In genomic region chr9:68567565-68567964, GRCh38 we compare ENCODE assay signal across 19 cellular contexts. TPM values are rescaled to one million over a fixed set of nuclear protein-coding genes. Genes with fewer than 3 reads are reported as not detected.
DNase-seq lines count a peak whose midpoint lies in the region; ATAC-seq, FAIRE-seq and TF ChIP-seq lines count a peak whose summit lies in the region.
"Had no signal": no experiment of that assay in that cellular context is flagged by ENCODE, and none has a peak within 500 bp of the region (broad histone marks: within the 10 kb centered on the region; RNA-seq: fewer than 3 reads in every experiment).

No MANE protein-coding gene starts in this region.

- TF ChIP-seq EP300 in gastroesophageal sphincter (IDR thresholded peaks at IDR 0.05), result no peak

- H3K27me3 ChIP-seq in IMR-90 (ENCODE audit: control insufficient read depth, insufficient read depth, low read length) (no peaks in the 10 kb centered on the region), OCI-LY3 (ENCODE audit: low read depth, low read length) (peaks cover 11% of the 10 kb centered on the region; the same call in 1 of the 2 replicates), gastroesophageal sphincter (no peaks in the 10 kb centered on the region), skeletal muscle tissue (ENCODE audit: control insufficient read depth in 3 of 3, insufficient read depth in 3 of 3, low read length in 3 of 3) (no peaks in the 10 kb centered on the region), small intestine (ENCODE audit: control insufficient read depth in 2 of 2, insufficient read depth in 2 of 2, low read length in 2 of 2) (no peaks in the 10 kb centered on the region), mammary epithelial cell (ENCODE audit: insufficient read depth, low read length) (no peaks in the 10 kb centered on the region), foreskin keratinocyte (no peaks in the 10 kb centered on the region), upper lobe of right lung (no peaks in the 10 kb centered on the region)

- H3K23ac ChIP-seq in IMR-90 (ENCODE audit: low read depth, low read length), result no peak overlapping the region

- 0 out of 3 replicates have a peak overlapping the region, but pooled peaks have one; percentile 21 for H2BK15ac ChIP-seq in IMR-90 (ENCODE audit: low read depth, low read length)

- H3K79me1 ChIP-seq in IMR-90 (ENCODE audit: low read depth in 1 of 2, low read length in 2 of 2), result no peaks in the 10 kb centered on the region

- TF ChIP-seq POLR2A in IMR-90 (IDR thresholded peaks at IDR 0.05; ENCODE audit: low read depth, low read length) (no peak), gastroesophageal sphincter (IDR thresholded peaks at IDR 0.05) (no peak)

- H3K79me2 ChIP-seq in OCI-LY3 (ENCODE audit: low read length) (no peaks in the 10 kb centered on the region), mammary epithelial cell (ENCODE audit: insufficient read depth, low read length) (no peaks in the 10 kb centered on the region)

- POLR2A ChIA-PET in IMR-90 (lab: Charles Lee; ENCODE audit: unreplicated experiment), result no interaction called here

- H4K91ac ChIP-seq in IMR-90 (ENCODE audit: insufficient read depth, low read depth, low read length), result no peak overlapping the region

- H3K14ac ChIP-seq in IMR-90 (replicated peaks; ENCODE audit: low read depth, low read length), result no peak overlapping the region

- no peak overlapping the region for H2BK5ac ChIP-seq in IMR-90 (ENCODE audit: low read depth, low read length, poor library complexity, severe bottlenecking)

- ATAC-seq in IMR-90 (ENCODE audit: low read depth), result no peak
- no peak for ATAC-seq in gastroesophageal sphincter
- no peak for ATAC-seq in foreskin keratinocyte
- ATAC-seq in upper lobe of right lung, result no peak

- H2BK120ac ChIP-seq in IMR-90 (ENCODE audit: low read depth, low read length), result no peak overlapping the region

- H3K9me3 ChIP-seq in IMR-90 (ENCODE audit: control insufficient read depth, insufficient read depth, low read length) (no peaks in the 10 kb centered on the region), OCI-LY3 (ENCODE audit: insufficient read depth, low read length) (no peaks in the 10 kb centered on the region; the same call in 1 of the 2 replicates), gastroesophageal sphincter (no peaks in the 10 kb centered on the region), skeletal muscle tissue (ENCODE audit: control insufficient read depth in 3 of 3, low read length in 3 of 3) (no peaks in the 10 kb centered on the region), small intestine (ENCODE audit: control insufficient read depth, low read depth) (no peaks in the 10 kb centered on the region), mammary epithelial cell (replicated peaks; ENCODE audit: insufficient read depth, low read length) (no peaks in the 10 kb centered on the region), upper lobe of right lung (no peaks in the 10 kb centered on the region)
- H3K9me3 ChIP-seq: Caco-2 had no signal

- WGBS in IMR-90 (ENCODE audit: extremely low coverage in 2 of 2, insufficient read length in 1 of 2), 2 experiments, result no CpG with 5 or more reads among the region's 3 CpGs
- WGBS in gastroesophageal sphincter (ENCODE audit: low coverage in 1 of 2), 2 donors, result 53% methylated on average over 3 of the region's 3 CpGs; no CpG with 5 or more reads in 1 of the 2 donors
- WGBS in small intestine, 3 donors, result 79 to 89% (median 82%) methylated on average over 3 of the region's 3 CpGs
- 69% methylated on average over 3 of the region's 3 CpGs for WGBS in mammary epithelial cell (ENCODE audit: low coverage, missing lambda C conversion rate)

- H2AFZ ChIP-seq in IMR-90 (replicated peaks; ENCODE audit: low read length, poor library complexity), result no peak overlapping the region
- H2AFZ ChIP-seq in OCI-LY3 (ENCODE audit: low read depth, low read length), result no peak overlapping the region
- H2AFZ ChIP-seq in mammary epithelial cell (ENCODE audit: low read depth, low read length), result no peak overlapping the region
- H2AFZ ChIP-seq: GM23338 had no signal

- no peak overlapping the region for H2AK5ac ChIP-seq in IMR-90 (ENCODE audit: low read depth, low read length)

- H3K56ac ChIP-seq in IMR-90 (ENCODE audit: extremely low read depth, insufficient read depth, low read length), result no peak overlapping the region

- no peak overlapping the region for H3K9ac ChIP-seq in IMR-90 (ENCODE audit: low read depth, low read length)
- no peak overlapping the region for H3K9ac ChIP-seq in OCI-LY3 (ENCODE audit: low read length)
- no peak overlapping the region for H3K9ac ChIP-seq in skeletal muscle tissue (ENCODE audit: low read depth in 1 of 3, low read length in 3 of 3)
- no peak overlapping the region for H3K9ac ChIP-seq in mammary epithelial cell (ENCODE audit: insufficient read depth, low read length)

- no peaks in the 10 kb centered on the region for H3K4me1 ChIP-seq in IMR-90 (ENCODE audit: control insufficient read depth, insufficient read depth, low read length)
- H3K4me1 ChIP-seq in OCI-LY3 (ENCODE audit: low read length), result peaks cover 25% of the 10 kb centered on the region
- peaks cover 0 to 16% (median 7%) of the 10 kb centered on the region in 3 donors for H3K4me1 ChIP-seq in gastroesophageal sphincter
- peaks cover 0 to 3% (median 0%) of the 10 kb centered on the region in 3 donors for H3K4me1 ChIP-seq in skeletal muscle tissue (ENCODE audit: control insufficient read depth in 3 of 3, insufficient read depth in 3 of 3, low read length in 3 of 3)
- H3K4me1 ChIP-seq in small intestine (ENCODE audit: control insufficient read depth in 2 of 2, insufficient read depth in 1 of 2, low read depth in 1 of 2, low read length in 1 of 2), result no peaks in the 10 kb centered on the region
- H3K4me1 ChIP-seq in mammary epithelial cell (ENCODE audit: insufficient read depth, low read length), result no peaks in the 10 kb centered on the region
- H3K4me1 ChIP-seq in foreskin keratinocyte, result no peaks in the 10 kb centered on the region
- H3K4me1 ChIP-seq in upper lobe of right lung, result no peaks in the 10 kb centered on the region
- H3K4me1 ChIP-seq: Caco-2 had no signal

- H3K4me2 ChIP-seq in IMR-90 (ENCODE audit: low read depth, low read length) (no peak overlapping the region), OCI-LY3 (ENCODE audit: low read length) (peak overlapping the region; percentile 20; the same call in 1 of the 2 replicates), mammary epithelial cell (ENCODE audit: insufficient read depth, low read depth, low read length) (no peak overlapping the region)
- H3K4me2 ChIP-seq: GM23338 had no signal

- no peak for TF ChIP-seq RAD21 in IMR-90 (IDR thresholded peaks at IDR 0.05; ENCODE audit: low read length)

- no peak overlapping the region for H4K5ac ChIP-seq in IMR-90 (ENCODE audit: low read depth, low read length)

- 0 out of 2 replicates have a peak overlapping the region, but pooled peaks have one; percentile 5 for H2BK20ac ChIP-seq in IMR-90 (ENCODE audit: low read depth, low read length)

- BruUV-seq in IMR-90 (replicated peaks; lab: Mats Ljungman, UMichigan) (no TSS peak), mammary epithelial cell (replicated peaks; lab: Mats Ljungman, UMichigan) (no TSS peak)

- H3K36me3 ChIP-seq in IMR-90 (ENCODE audit: control insufficient read depth, insufficient read depth, low read length) (no peaks in the 10 kb centered on the region), OCI-LY3 (replicated peaks; ENCODE audit: low read depth, low read length) (no peaks in the 10 kb centered on the region), gastroesophageal sphincter (no peaks in the 10 kb centered on the region), skeletal muscle tissue (ENCODE audit: control insufficient read depth in 3 of 3, insufficient read depth in 3 of 3, low read length in 3 of 3) (no peaks in the 10 kb centered on the region), small intestine (ENCODE audit: control insufficient read depth in 2 of 2, insufficient read depth in 2 of 2, low read length in 2 of 2) (no peaks in the 10 kb centered on the region), mammary epithelial cell (ENCODE audit: insufficient read depth, low read length) (no peaks in the 10 kb centered on the region), upper lobe of right lung (no peaks in the 10 kb centered on the region)

- H2AK9ac ChIP-seq in IMR-90 (replicated peaks; ENCODE audit: low read depth, low read length, poor library complexity), result no peak overlapping the region

- H3K27ac ChIP-seq in IMR-90 (ENCODE audit: insufficient read depth, low read length), result no peak overlapping the region
- H3K27ac ChIP-seq in OCI-LY3 (ENCODE audit: low read length), result no peak overlapping the region
- H3K27ac ChIP-seq in gastroesophageal sphincter, result peak overlapping the region; percentile 40 to 66 (median 50)
- peak overlapping the region; percentile 1 for H3K27ac ChIP-seq in skeletal muscle tissue (ENCODE audit: low read depth, low read length)
- no peak overlapping the region for H3K27ac ChIP-seq in small intestine (ENCODE audit: low read depth in 1 of 2, low read length in 1 of 2)
- H3K27ac ChIP-seq in mammary epithelial cell (ENCODE audit: insufficient read depth, low read depth, low read length), result no peak overlapping the region
- no peak overlapping the region for H3K27ac ChIP-seq in foreskin keratinocyte
- no peak overlapping the region for H3K27ac ChIP-seq in upper lobe of right lung
- H3K27ac ChIP-seq: C4-2B, HL-60 had no signal

- TF ChIP-seq CTCF in IMR-90 (conservative IDR thresholded peaks at IDR 0.05; ENCODE audit: low read depth, low read length), result no peak
- TF ChIP-seq CTCF in OCI-LY3 (IDR thresholded peaks at IDR 0.05; ENCODE audit: low read depth, low read length), result no peak
- no peak for TF ChIP-seq CTCF in gastroesophageal sphincter (IDR thresholded peaks at IDR 0.05)
- TF ChIP-seq CTCF in mammary epithelial cell (conservative IDR thresholded peaks at IDR 0.05 in 1 of 2, IDR thresholded peaks at IDR 0.05 in 1 of 2; ENCODE audit: extremely low read depth in 1 of 2, insufficient read depth in 1 of 2, low read depth in 1 of 2, low read length in 2 of 2), result no peak
- TF ChIP-seq CTCF in foreskin keratinocyte (conservative IDR thresholded peaks at IDR 0.05), result no peak
- TF ChIP-seq CTCF in upper lobe of right lung (IDR thresholded peaks at IDR 0.05), result no peak

- no peak for DNase-seq in IMR-90
- no peak for DNase-seq in small intestine
- DNase-seq in mammary epithelial cell, result no peak
- no peak for DNase-seq in foreskin keratinocyte
- no peak for DNase-seq in upper lobe of right lung
- DNase-seq: HCEC 1CT had no signal

- in situ Hi-C loops in IMR-90 (cut with MboI; ENCODE audit: low sequenced_read_pairs), result no loop called here
- in situ Hi-C loops in mammary epithelial cell (cut with MboI; ENCODE audit: low sequenced_read_pairs in 2 of 2), result no loop called here

- peaks cover 7% of the 10 kb centered on the region; the same call in 1 of the 2 replicates for H3K9me1 ChIP-seq in IMR-90 (ENCODE audit: insufficient read depth, low read length)

- no peak overlapping the region for H3K4ac ChIP-seq in IMR-90 (ENCODE audit: low read depth, low read length)

- intact Hi-C loops in IMR-90 (cut with micrococcal nuclease), result loop anchor here (5.0 to 10.0 kb wide), 2 partner anchors 50 to 103 kb away; no protein-coding TSS in a partner anchor
- intact Hi-C loops in mammary epithelial cell (cut with micrococcal nuclease), result no loop called here
- intact Hi-C loops in upper lobe of right lung (cut with DNase I), result no loop called here

- dilution Hi-C loops in IMR-90 (cut with HindIII; ENCODE audit: low sequenced_read_pairs, unreplicated experiment), result no loop called here
- dilution Hi-C loops in mammary epithelial cell (cut with HindIII; ENCODE audit: low sequenced_read_pairs), result no loop called here

- FAIRE-seq in small intestine (lab: Jason Lieb, UNC), result no peak
- FAIRE-seq: A204.1, D721Med, G401.6 had no signal

- H4K8ac ChIP-seq in IMR-90 (ENCODE audit: low read depth in 2 of 2, low read length in 2 of 2), result no peak overlapping the region

- CTCF ChIA-PET in IMR-90 (lab: Yijun Ruan, JAX) (interaction anchor here (1.4 kb wide), 1 partner anchor 7 kb away, joined by 4 read pairs; no protein-coding TSS in a partner anchor), mammary epithelial cell (lab: Charles Lee; ENCODE audit: low non-redundant PET) (no interaction called here)

- no peaks in the 10 kb centered on the region for H4K20me1 ChIP-seq in IMR-90 (ENCODE audit: insufficient read depth, low read length)
- H4K20me1 ChIP-seq in OCI-LY3 (ENCODE audit: insufficient read depth, low read length), result no peaks in the 10 kb centered on the region
- H4K20me1 ChIP-seq in mammary epithelial cell (ENCODE audit: insufficient read depth, low read length), result no peaks in the 10 kb centered on the region

- no peak overlapping the region for H3K4me3 ChIP-seq in IMR-90 (ENCODE audit: insufficient read depth, low read depth, low read length)
- no peak overlapping the region for H3K4me3 ChIP-seq in OCI-LY3 (ENCODE audit: low read length)
- no peak overlapping the region for H3K4me3 ChIP-seq in gastroesophageal sphincter
- H3K4me3 ChIP-seq in skeletal muscle tissue (ENCODE audit: low read length in 3 of 3), result no peak overlapping the region
- H3K4me3 ChIP-seq in small intestine (ENCODE audit: low read depth in 1 of 2, low read length in 2 of 2), result no peak overlapping the region
- no peak overlapping the region for H3K4me3 ChIP-seq in mammary epithelial cell (replicated peaks in 1 of 3; ENCODE audit: insufficient read depth in 1 of 3, low read depth in 2 of 3, low read length in 3 of 3)
- no peak overlapping the region for H3K4me3 ChIP-seq in upper lobe of right lung
- H3K4me3 ChIP-seq: GM23338 had no signal

- H3K18ac ChIP-seq in IMR-90 (ENCODE audit: low read depth, low read length), result no peak overlapping the region

RNA-seq across cellular contexts. Expression of gene TMEM252, which starts 26.9 kb away (rescaled TPM):
- not detected in 2 replicates for total RNA-seq in IMR-90 (2012; rRNA removed)
- not detected in 2 replicates for polyA plus RNA-seq in IMR-90 (2012; rRNA removed)
- not detected in 2 replicates for polyA plus RNA-seq in IMR-90 (2012; cell fraction: cytosol; rRNA removed)
- polyA plus RNA-seq in IMR-90 (2012; cell fraction: nucleus; rRNA removed; ENCODE audit: low replicate concordance), result not detected in 2 replicates
- under 1 TPM in 1 of 4 donors, not detected in 3; 0.67 TPM for total RNA-seq in gastroesophageal sphincter
- total RNA-seq in skeletal muscle tissue, result not detected
- polyA plus RNA-seq in small intestine, result under 1 TPM in 2 of 3 donors, not detected in 1; 0.10 to 0.89 TPM
- total RNA-seq in mammary epithelial cell, result not detected
- not detected for polyA plus RNA-seq in mammary epithelial cell
- not detected for polyA minus RNA-seq in mammary epithelial cell
- total RNA-seq in foreskin keratinocyte, result not detected in 2 replicates
- not detected in 2 replicates for polyA plus RNA-seq in foreskin keratinocyte
- not detected for total RNA-seq in upper lobe of right lung
- total RNA-seq: Caco-2; CD4-positive, alpha-beta T cell; GM23338; HT1080 had no signal
- polyA plus RNA-seq: BJ, GM23338 had no signal

Comparison
In these comparisons a context has a peak if more than half of its experiments do, and no peak if none do; other contexts are left out.
1. H3K27ac ChIP-seq: peak in gastroesophageal sphincter (4 of 4) and skeletal muscle tissue (single experiment); none in IMR-90 (single experiment), OCI-LY3 (single experiment), small intestine (0 of 2), mammary epithelial cell (single experiment), foreskin keratinocyte (single experiment) and upper lobe of right lung (single experiment).